Comparison of ENCODE assay signal across 22 cellular contexts in genomic region chr12:57777367-57777766, GRCh38. TPM values are rescaled to one million over a fixed set of nuclear protein-coding genes. Genes with fewer than 3 reads are reported as not detected.
DNase-seq lines count a peak whose midpoint lies in the region; ATAC-seq and TF ChIP-seq lines count a peak whose summit lies in the region.
"Had no signal": no experiment of that assay in that cellular context is flagged by ENCODE, and none has a peak within 500 bp of the region (broad histone marks: within the 10 kb centered on the region; RNA-seq: fewer than 3 reads in every experiment).

No MANE protein-coding gene starts in this region.

- no peaks in the 10 kb centered on the region for H3K27me3 ChIP-seq in CD4-positive, alpha-beta T cell (ENCODE audit: control insufficient read depth, insufficient read depth, low read length)
- H3K27me3 ChIP-seq in HUES6 (ENCODE audit: control insufficient read depth, insufficient read depth, low read length), result no peaks in the 10 kb centered on the region
- H3K27me3 ChIP-seq: BLaER1 treated with 17β-estradiol and CSF1 and Interleukin-3, amounts not matched to agents 10 nM and 100 nM had no signal

- H3K9ac ChIP-seq in HUES6 (ENCODE audit: low read length), result peak overlapping the region; percentile 8
- H3K9ac ChIP-seq: BLaER1 treated with 17β-estradiol and CSF1 and Interleukin-3, amounts not matched to agents 10 nM and 100 nM had no signal

- H3K9me3 Mint-ChIP-seq in CD4-positive, alpha-beta T cell, result no peaks in the 10 kb centered on the region
- H3K9me3 Mint-ChIP-seq in neural crest cell, result no peaks in the 10 kb centered on the region
- H3K9me3 Mint-ChIP-seq: CD4-positive, alpha-beta memory T cell; CD8-positive, alpha-beta memory T cell had no signal

- no peak for TF ChIP-seq CTCF in CD4-positive, alpha-beta T cell (IDR thresholded peaks at IDR 0.05)
- no peak for TF ChIP-seq CTCF in neural crest cell (conservative IDR thresholded peaks at IDR 0.05)

- H3K27ac Mint-ChIP-seq in CD4-positive, alpha-beta T cell, result no peak overlapping the region
- peak overlapping the region; percentile 35 for H3K27ac Mint-ChIP-seq in neural crest cell (ENCODE audit: unreplicated experiment)
- H3K27ac Mint-ChIP-seq: B cell had no signal

- no peaks in the 10 kb centered on the region for H3K27me3 Mint-ChIP-seq in CD4-positive, alpha-beta T cell
- no peaks in the 10 kb centered on the region for H3K27me3 Mint-ChIP-seq in neural crest cell (ENCODE audit: low read depth)
- H3K27me3 Mint-ChIP-seq: B cell; CD4-positive, alpha-beta memory T cell had no signal

- H3K36me3 Mint-ChIP-seq in CD4-positive, alpha-beta T cell (ENCODE audit: low read depth), result peaks cover 1% of the 10 kb centered on the region
- H3K36me3 Mint-ChIP-seq in neural crest cell (ENCODE audit: low read depth), result peaks cover 4% of the 10 kb centered on the region

- H3K36me3 ChIP-seq in HUES6 (ENCODE audit: control insufficient read depth, insufficient read depth, low read length), result no peaks in the 10 kb centered on the region

- H3K27ac ChIP-seq in CD4-positive, alpha-beta T cell (ENCODE audit: low read depth, low read length), result no peak overlapping the region
- H3K27ac ChIP-seq in HUES6 (ENCODE audit: low read depth, low read length), result no peak overlapping the region
- H3K27ac ChIP-seq: 22Rv1; A549; BLaER1 treated with 17β-estradiol and CSF1 and Interleukin-3, amounts not matched to agents 10 nM and 100 nM; C4-2B had no signal

- intact Hi-C loops in CD4-positive, alpha-beta T cell (cut with DNase I, micrococcal nuclease), result no loop called here

- peak overlapping the region; percentile 9 for H3K4me3 Mint-ChIP-seq in CD4-positive, alpha-beta T cell
- peak overlapping the region; percentile 41 for H3K4me3 Mint-ChIP-seq in neural crest cell
- H3K4me3 Mint-ChIP-seq: B cell had no signal

- H3K4me3 ChIP-seq in HUES6 (ENCODE audit: low read depth, low read length), result no peak overlapping the region
- H3K4me3 ChIP-seq: A549; BLaER1 treated with 17β-estradiol and CSF1 and Interleukin-3, amounts not matched to agents 10 nM and 100 nM; GM12878 had no signal

- H3K4me1 Mint-ChIP-seq in CD4-positive, alpha-beta T cell (ENCODE audit: low read depth), result peaks cover 37% of the 10 kb centered on the region
- H3K4me1 Mint-ChIP-seq in neural crest cell, result peaks cover 11% of the 10 kb centered on the region

- H3K9me3 ChIP-seq in CD4-positive, alpha-beta T cell (ENCODE audit: control insufficient read depth, low read length), result no peaks in the 10 kb centered on the region
- no peaks in the 10 kb centered on the region for H3K9me3 ChIP-seq in HUES6 (ENCODE audit: control insufficient read depth, insufficient read depth, low read depth, low read length)
- H3K9me3 ChIP-seq: A549; BLaER1 treated with 17β-estradiol and CSF1 and Interleukin-3, amounts not matched to agents 10 nM and 100 nM had no signal

- no peak for DNase-seq in CD4-positive, alpha-beta T cell
- no peak for DNase-seq in neural crest cell (ENCODE audit: low read depth, low spot score)
- DNase-seq in NCI-H748 treated with DMSO at 0.1 percent for 48 hours (lab: John Stamatoyannopoulos, UW), result no peak
- DNase-seq in NCI-H2227 treated with DMSO at 0.1 percent for 48 hours (lab: John Stamatoyannopoulos, UW), result no peak
- DNase-seq: AML-193; CD4-positive, alpha-beta memory T cell; CD8-positive, alpha-beta memory T cell; COR-L47; DMS 273 treated with DMSO at 0.1 percent for 48 hours; DMS153; DMS53; DMS79; DND-41; EL; GDM1 had no signal

- CTCF ChIA-PET in CD4-positive, alpha-beta T cell (lab: Charles Lee), result no interaction called here

- POLR2A ChIA-PET in CD4-positive, alpha-beta T cell (lab: Charles Lee), result no interaction called here

- no peak for ATAC-seq in CD4-positive, alpha-beta T cell (ENCODE audit: poor library complexity)
- ATAC-seq: A549, GM12878 had no signal

- H3K4me1 ChIP-seq in HUES6 (ENCODE audit: control insufficient read depth, insufficient read depth, low read length), result no peaks in the 10 kb centered on the region

RNA-seq across cellular contexts. Expression of gene EEF1AKMT3, which starts 5.0 kb away (rescaled TPM):
- total RNA-seq in CD4-positive, alpha-beta T cell, result 1 to 10 TPM; 1.1 to 1.4 TPM
- 4.5 and 5.6 TPM in 2 replicates for total RNA-seq in neural crest cell

RNA-seq across cellular contexts. Expression of gene TSFM, which starts 5.2 kb away (rescaled TPM):
- total RNA-seq in CD4-positive, alpha-beta T cell, result 10 to 100 TPM; 25.8 to 26.9 TPM
- 31.7 and 32.3 TPM in 2 replicates for total RNA-seq in neural crest cell

RNA-seq across cellular contexts. Expression of gene METTL1, which starts 5.5 kb away (rescaled TPM):
- total RNA-seq in CD4-positive, alpha-beta T cell, result 10 to 100 TPM in 1 of 2 experiments, 1 to 10 TPM in 1; 9.3 to 12.0 TPM
- total RNA-seq in neural crest cell, result 37.8 and 40.5 TPM in 2 replicates

RNA-seq across cellular contexts. Expression of gene CYP27B1, which starts 10.5 kb away (rescaled TPM):
- total RNA-seq in CD4-positive, alpha-beta T cell, result 1 to 10 TPM; 1.0 to 1.4 TPM
- total RNA-seq in neural crest cell, result 3.2 and 4.2 TPM in 2 replicates

RNA-seq across cellular contexts. Expression of gene MARCHF9, which starts 22.5 kb away (rescaled TPM):
- 10 to 100 TPM; 39.9 to 40.8 TPM for total RNA-seq in CD4-positive, alpha-beta T cell
- total RNA-seq in neural crest cell, result 16.7 and 18.8 TPM in 2 replicates
